ENCODE assay signal across 8 cellular contexts in the genomic region with DNA sequence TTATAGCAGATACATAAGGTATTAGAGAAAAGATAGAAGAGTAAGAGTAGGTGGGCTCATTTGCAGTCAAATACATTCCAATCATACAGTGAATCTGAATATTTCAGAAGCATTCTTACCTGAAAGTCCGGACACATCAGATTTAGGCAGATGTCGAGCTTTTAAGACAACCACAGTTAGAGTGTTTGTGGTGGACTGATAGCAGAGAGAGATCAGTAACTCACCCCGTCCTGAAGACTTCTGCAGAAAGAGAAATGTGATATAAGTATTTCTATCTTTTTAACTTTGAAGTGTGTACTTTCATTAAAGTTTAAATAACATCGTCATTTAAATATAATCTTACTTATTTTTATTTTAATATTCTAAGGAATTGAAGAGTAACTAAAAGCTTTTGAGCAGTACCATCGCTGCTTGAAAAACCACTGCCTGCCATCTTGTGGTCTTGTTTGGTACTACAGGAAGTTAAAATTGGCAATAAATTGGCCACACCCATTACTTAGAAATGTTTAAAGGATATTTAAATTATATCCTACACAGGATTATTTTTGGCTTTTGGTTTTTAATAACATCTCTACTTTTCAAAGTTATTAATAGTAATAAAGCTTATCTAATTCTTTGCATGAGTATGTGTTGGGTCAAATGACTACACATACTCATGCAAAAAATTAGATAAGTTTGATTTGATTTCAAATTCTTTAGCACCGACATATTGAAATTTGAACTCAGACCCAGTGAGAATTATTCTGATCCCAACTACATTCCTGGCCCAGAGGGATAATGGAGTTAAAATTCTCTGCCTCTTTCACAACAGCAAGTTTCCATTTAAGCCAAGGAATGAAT.
DNase-seq lines count a peak whose midpoint lies in the region; ATAC-seq, FAIRE-seq and TF ChIP-seq lines count a peak whose summit lies in the region.

No MANE protein-coding gene starts in this region.

- ATAC-seq in HG02852 (IDR thresholded peaks at IDR 0.05; ENCODE audit: unreplicated experiment): peak; percentile 79

- FAIRE-seq in urothelium cell line (lab: Jason Lieb, UNC): no peak

- DNase-seq in Ammon's horn (ENCODE audit: low spot score) (peak; percentile 47), NCI-H2107 (lab: John Stamatoyannopoulos, UW) (peak; percentile 34), astrocyte of the hippocampus (ENCODE audit: low read depth, low spot score) (peak; percentile 74), kidney glomerular epithelial cell (lab: John Stamatoyannopoulos, UW) (peak; percentile 24), urothelium cell line (ENCODE audit: low spot score) (peak; percentile 6), NCI-H128 (lab: John Stamatoyannopoulos, UW; ENCODE audit: unreplicated experiment) (no peak)

- H3K4me3 ChIP-seq in GM12875 (ENCODE audit: low read depth, low read length): no peak overlapping the region

- TF ChIP-seq CTCF in GM12875 (IDR thresholded peaks at IDR 0.05; ENCODE audit: borderline replicate concordance, insufficient read depth, low read depth, low read length): peak; percentile 40; the same call in 1 of the 2 replicates
